1 cellular context compared by ENCODE assay signal in the genomic region with DNA sequence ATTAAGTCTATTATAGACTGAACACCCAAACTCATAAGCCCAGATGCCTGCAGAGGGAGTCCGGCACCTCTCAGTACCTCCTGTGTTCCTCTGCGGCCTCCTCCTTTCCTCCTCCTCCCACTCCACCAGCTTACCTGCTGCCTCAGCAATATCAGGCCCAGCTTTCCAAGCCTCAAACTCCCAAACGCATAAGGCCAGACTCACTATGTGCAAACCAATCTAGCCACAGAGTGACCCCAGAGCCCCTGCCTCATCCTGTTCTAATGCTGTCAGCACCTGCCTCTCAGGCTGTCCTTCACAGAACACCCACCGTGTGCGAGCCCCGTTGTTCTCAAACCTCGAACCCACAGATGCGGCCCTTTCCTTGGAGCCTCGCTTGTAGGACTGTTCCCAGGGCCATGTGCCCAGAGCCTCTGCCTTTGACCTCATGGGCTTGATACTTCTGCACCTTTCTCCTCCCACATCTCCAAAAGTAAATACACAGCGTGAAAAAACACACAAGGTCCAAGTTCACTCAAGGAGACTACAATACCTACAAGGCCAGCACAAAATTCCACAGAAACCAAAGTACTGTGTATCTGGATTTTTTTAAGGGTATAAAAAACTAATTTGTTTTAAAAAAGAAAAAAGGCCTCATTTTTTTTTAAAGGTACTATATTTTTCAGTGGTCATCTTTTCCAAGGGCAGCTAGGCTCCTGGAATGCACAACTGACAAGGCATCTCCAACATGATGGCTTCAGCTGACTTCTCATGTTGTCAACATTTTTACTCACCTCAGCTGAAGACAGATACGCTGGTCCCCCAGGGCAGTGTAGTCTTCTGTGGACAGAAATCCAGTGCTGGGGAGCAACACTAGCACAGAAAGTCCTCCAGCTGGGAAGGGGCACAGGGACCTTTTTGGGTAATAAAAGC.
TF ChIP-seq lines count a peak whose summit lies in the region.

No MANE protein-coding gene starts in this region.

TF ChIP-seq in HepG2, 621 proteins besides CTCF, POLR2A, EP300 and RAD21 (continued from another document and continues in another):
- no peak for TF ChIP-seq ZBTB49 (CRISPR knock-in tag; IDR thresholded peaks at IDR 0.05; ENCODE audit: borderline replicate concordance)
- TF ChIP-seq SMAD9 (CRISPR knock-in tag; IDR thresholded peaks at IDR 0.05): peak; percentile 79
- TF ChIP-seq, protein P1, sequence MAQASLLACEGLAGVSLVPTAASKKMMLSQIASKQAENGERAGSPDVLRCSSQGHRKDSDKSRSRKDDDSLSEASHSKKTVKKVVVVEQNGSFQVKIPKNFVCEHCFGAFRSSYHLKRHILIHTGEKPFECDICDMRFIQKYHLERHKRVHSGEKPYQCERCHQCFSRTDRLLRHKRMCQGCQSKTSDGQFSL (CRISPR knock-in tag; IDR thresholded peaks at IDR 0.05): no peak
- TF ChIP-seq ZSCAN12 (CRISPR knock-in tag; IDR thresholded peaks at IDR 0.05): peak; percentile 91; the same call in 1 of the 2 replicates
- peak; percentile 81 for TF ChIP-seq KMT2B (CRISPR knock-in tag; IDR thresholded peaks at IDR 0.05)
- TF ChIP-seq ZNF629 (CRISPR knock-in tag; conservative IDR thresholded peaks at IDR 0.05): peak; percentile 68
- TF ChIP-seq AHR (CRISPR knock-in tag; IDR thresholded peaks at IDR 0.05): 0 out of 2 replicates have a peak, but pooled peaks have one; percentile 43
- no peak for TF ChIP-seq KLF13 (CRISPR knock-in tag; IDR thresholded peaks at IDR 0.05)
- TF ChIP-seq ZNF235 (CRISPR knock-in tag; IDR thresholded peaks at IDR 0.05; ENCODE audit: borderline replicate concordance): no peak
- TF ChIP-seq MATR3 (CRISPR knock-in tag; IDR thresholded peaks at IDR 0.05): no peak; the same call in 1 of the 2 replicates
- no peak for TF ChIP-seq ZNF138 (CRISPR knock-in tag; IDR thresholded peaks at IDR 0.05; ENCODE audit: low read depth)
- peak; percentile 88 for TF ChIP-seq RFXAP (CRISPR knock-in tag; IDR thresholded peaks at IDR 0.05; ENCODE audit: borderline replicate concordance)
- TF ChIP-seq, protein P2, sequence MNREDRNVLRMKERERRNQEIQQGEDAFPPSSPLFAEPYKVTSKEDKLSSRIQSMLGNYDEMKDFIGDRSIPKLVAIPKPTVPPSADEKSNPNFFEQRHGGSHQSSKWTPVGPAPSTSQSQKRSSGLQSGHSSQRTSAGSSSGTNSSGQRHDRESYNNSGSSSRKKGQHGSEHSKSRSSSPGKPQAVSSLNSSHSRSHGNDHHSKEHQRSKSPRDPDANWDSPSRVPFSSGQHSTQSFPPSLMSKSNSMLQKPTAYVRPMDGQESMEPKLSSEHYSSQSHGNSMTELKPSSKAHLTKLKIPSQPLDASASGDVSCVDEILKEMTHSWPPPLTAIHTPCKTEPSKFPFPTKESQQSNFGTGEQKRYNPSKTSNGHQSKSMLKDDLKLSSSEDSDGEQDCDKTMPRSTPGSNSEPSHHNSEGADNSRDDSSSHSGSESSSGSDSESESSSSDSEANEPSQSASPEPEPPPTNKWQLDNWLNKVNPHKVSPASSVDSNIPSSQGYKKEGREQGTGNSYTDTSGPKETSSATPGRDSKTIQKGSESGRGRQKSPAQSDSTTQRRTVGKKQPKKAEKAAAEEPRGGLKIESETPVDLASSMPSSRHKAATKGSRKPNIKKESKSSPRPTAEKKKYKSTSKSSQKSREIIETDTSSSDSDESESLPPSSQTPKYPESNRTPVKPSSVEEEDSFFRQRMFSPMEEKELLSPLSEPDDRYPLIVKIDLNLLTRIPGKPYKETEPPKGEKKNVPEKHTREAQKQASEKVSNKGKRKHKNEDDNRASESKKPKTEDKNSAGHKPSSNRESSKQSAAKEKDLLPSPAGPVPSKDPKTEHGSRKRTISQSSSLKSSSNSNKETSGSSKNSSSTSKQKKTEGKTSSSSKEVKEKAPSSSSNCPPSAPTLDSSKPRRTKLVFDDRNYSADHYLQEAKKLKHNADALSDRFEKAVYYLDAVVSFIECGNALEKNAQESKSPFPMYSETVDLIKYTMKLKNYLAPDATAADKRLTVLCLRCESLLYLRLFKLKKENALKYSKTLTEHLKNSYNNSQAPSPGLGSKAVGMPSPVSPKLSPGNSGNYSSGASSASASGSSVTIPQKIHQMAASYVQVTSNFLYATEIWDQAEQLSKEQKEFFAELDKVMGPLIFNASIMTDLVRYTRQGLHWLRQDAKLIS (CRISPR knock-in tag; IDR thresholded peaks at IDR 0.05): no peak
- TF ChIP-seq SMC3 (IDR thresholded peaks at IDR 0.05; ENCODE audit: low read length): no peak
- TF ChIP-seq ZSCAN20 (CRISPR knock-in tag; IDR thresholded peaks at IDR 0.05; ENCODE audit: borderline replicate concordance): peak; percentile 89
- TF ChIP-seq MAFK (conservative IDR thresholded peaks at IDR 0.05 in 1 of 2, IDR thresholded peaks at IDR 0.05 in 1 of 2; ENCODE audit: low read length in 2 of 2): peak; percentile 82 to 90
- TF ChIP-seq NRL (CRISPR knock-in tag; IDR thresholded peaks at IDR 0.05; ENCODE audit: borderline replicate concordance): peak; percentile 97
- TF ChIP-seq ZNF367 (CRISPR knock-in tag; IDR thresholded peaks at IDR 0.05; ENCODE audit: borderline replicate concordance): peak; percentile 87; the same call in 1 of the 2 replicates
- TF ChIP-seq KAT7 (CRISPR knock-in tag; IDR thresholded peaks at IDR 0.05; ENCODE audit: borderline replicate concordance): peak; percentile 89; the same call in 1 of the 2 replicates
- TF ChIP-seq ZNF598 (CRISPR knock-in tag; IDR thresholded peaks at IDR 0.05; ENCODE audit: borderline replicate concordance): peak; percentile 87; the same call in 1 of the 2 replicates
- peak; percentile 92 for TF ChIP-seq ZFY (CRISPR knock-in tag; IDR thresholded peaks at IDR 0.05)
- TF ChIP-seq DNMT1 (CRISPR knock-in tag; IDR thresholded peaks at IDR 0.05): no peak
- TF ChIP-seq MXD3 (CRISPR knock-in tag; IDR thresholded peaks at IDR 0.05): peak; percentile 91; the same call in 1 of the 2 replicates
- TF ChIP-seq NCOA1 (CRISPR knock-in tag; IDR thresholded peaks at IDR 0.05): no peak
- no peak for TF ChIP-seq ZNF180 (CRISPR knock-in tag; IDR thresholded peaks at IDR 0.05; ENCODE audit: borderline replicate concordance, low read depth)
- 0 out of 2 replicates have a peak, but pooled peaks have one; percentile 56 for TF ChIP-seq XBP1 (CRISPR knock-in tag; IDR thresholded peaks at IDR 0.05)
- TF ChIP-seq ARNT2 (CRISPR knock-in tag; IDR thresholded peaks at IDR 0.05; ENCODE audit: low read depth): peak; percentile 84; the same call in 1 of the 2 replicates
- TF ChIP-seq, protein P3, sequence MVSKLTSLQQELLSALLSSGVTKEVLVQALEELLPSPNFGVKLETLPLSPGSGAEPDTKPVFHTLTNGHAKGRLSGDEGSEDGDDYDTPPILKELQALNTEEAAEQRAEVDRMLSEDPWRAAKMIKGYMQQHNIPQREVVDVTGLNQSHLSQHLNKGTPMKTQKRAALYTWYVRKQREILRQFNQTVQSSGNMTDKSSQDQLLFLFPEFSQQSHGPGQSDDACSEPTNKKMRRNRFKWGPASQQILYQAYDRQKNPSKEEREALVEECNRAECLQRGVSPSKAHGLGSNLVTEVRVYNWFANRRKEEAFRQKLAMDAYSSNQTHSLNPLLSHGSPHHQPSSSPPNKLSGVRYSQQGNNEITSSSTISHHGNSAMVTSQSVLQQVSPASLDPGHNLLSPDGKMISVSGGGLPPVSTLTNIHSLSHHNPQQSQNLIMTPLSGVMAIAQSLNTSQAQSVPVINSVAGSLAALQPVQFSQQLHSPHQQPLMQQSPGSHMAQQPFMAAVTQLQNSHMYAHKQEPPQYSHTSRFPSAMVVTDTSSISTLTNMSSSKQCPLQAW (CRISPR knock-in tag; IDR thresholded peaks at IDR 0.05): peak; percentile 65; the same call in 1 of the 2 replicates
- TF ChIP-seq KLF15 (CRISPR knock-in tag; IDR thresholded peaks at IDR 0.05; ENCODE audit: borderline replicate concordance): peak; percentile 88; the same call in 1 of the 2 replicates
- 0 out of 2 replicates have a peak, but pooled peaks have one; percentile 60 for TF ChIP-seq ZNF747 (CRISPR knock-in tag; IDR thresholded peaks at IDR 0.05; ENCODE audit: borderline replicate concordance)
- TF ChIP-seq HDAC1 (CRISPR knock-in tag; IDR thresholded peaks at IDR 0.05): peak; percentile 94
- peak; percentile 98 for TF ChIP-seq ZNF451 (CRISPR knock-in tag; IDR thresholded peaks at IDR 0.05)
- no peak for TF ChIP-seq ZNF780A (CRISPR knock-in tag; IDR thresholded peaks at IDR 0.05)
- TF ChIP-seq DPF2 (CRISPR knock-in tag; IDR thresholded peaks at IDR 0.05; ENCODE audit: borderline replicate concordance, low read depth): peak; percentile 75; the same call in 1 of the 2 replicates
- no peak for TF ChIP-seq E2F2 (CRISPR knock-in tag; IDR thresholded peaks at IDR 0.05; ENCODE audit: borderline replicate concordance)
- no peak for TF ChIP-seq STAT6 (CRISPR knock-in tag; IDR thresholded peaks at IDR 0.05; ENCODE audit: borderline replicate concordance)
- TF ChIP-seq ZNF784 (CRISPR knock-in tag; IDR thresholded peaks at IDR 0.05; ENCODE audit: borderline replicate concordance): peak; percentile 98
- TF ChIP-seq ZNF207 (IDR thresholded peaks at IDR 0.05; ENCODE audit: borderline replicate concordance): no peak
- TF ChIP-seq NBN (conservative IDR thresholded peaks at IDR 0.05): no peak
- TF ChIP-seq MTF2 (CRISPR knock-in tag; IDR thresholded peaks at IDR 0.05; ENCODE audit: borderline replicate concordance): no peak
- TF ChIP-seq BCLAF1 (IDR thresholded peaks at IDR 0.05): no peak
- no peak for TF ChIP-seq CBX2 (IDR thresholded peaks at IDR 0.05; ENCODE audit: low read depth, low read length)
- peak; percentile 92; the same call in 1 of the 2 replicates for TF ChIP-seq CBX2 (CRISPR knock-in tag; IDR thresholded peaks at IDR 0.05; ENCODE audit: low read depth)
- no peak for TF ChIP-seq MZF1 (CRISPR knock-in tag; IDR thresholded peaks at IDR 0.05; ENCODE audit: borderline replicate concordance)
